Comparison of ENCODE assay signal across 8 cellular contexts in genomic region chr14:69191340-69192111, GRCh38. TPM values are rescaled to one million over a fixed set of nuclear protein-coding genes. Genes with fewer than 3 reads are reported as not detected.
DNase-seq lines count a peak whose midpoint lies in the region; FAIRE-seq and TF ChIP-seq lines count a peak whose summit lies in the region.

EXD2 (plus strand) TSS chr14:69191498; CDS start chr14:69209471, 17,973 bp downstream.

- no peak within 1 kb of the TSS for H3K27ac ChIP-seq in OCI-LY1 (ENCODE audit: low read depth, low read length, poor library complexity, severe bottlenecking)

- 0 out of 2 replicates have a peak within 1 kb of the TSS, but pooled peaks have one; percentile 58 for H2AFZ ChIP-seq in OCI-LY1 (ENCODE audit: low read length)

- H3K9me3 ChIP-seq in OCI-LY1 (ENCODE audit: low read length) = no peaks in the 10 kb centered on the region

- H3K4me2 ChIP-seq in OCI-LY1 (ENCODE audit: low read length) = peak within 1 kb of the TSS; percentile 82

- TF ChIP-seq CTCF in GM20000 (IDR thresholded peaks at IDR 0.05; ENCODE audit: extremely low read depth, missing control alignments) (no peak), OCI-LY1 (IDR thresholded peaks at IDR 0.05; ENCODE audit: low read length) (no peak)

- no peaks in the 10 kb centered on the region for H3K9me2 ChIP-seq in OCI-LY1 (ENCODE audit: low read depth, low read length)

- H3K4me1 ChIP-seq in OCI-LY1 (ENCODE audit: insufficient read depth, low read length, severe bottlenecking) = peaks cover 10% of the 10 kb centered on the region

- no peaks in the 10 kb centered on the region for H4K20me1 ChIP-seq in OCI-LY1 (ENCODE audit: insufficient read depth, low read length)

- no peaks in the 10 kb centered on the region for H3K79me2 ChIP-seq in OCI-LY1 (ENCODE audit: insufficient read depth, low read length)

- DNase-seq in CMK (ENCODE audit: low read depth) (peak; percentile 45), GM20000 (ENCODE audit: low spot score) (peak; percentile 90), HTR-8/SVneo (ENCODE audit: insufficient read length, low spot score) (peak; percentile 100), erythroblast (lab: John Stamatoyannopoulos, UW) (peak; percentile 82 to 84), mucosa of gallbladder (ENCODE audit: low spot score) (peak; percentile 91)
- DNase-seq in activated T-cell treated with anti-CD3 and anti-CD28 coated beads, Interleukin-2, amount 50 U/mL, for 1 hour = peak; percentile 71
- peak; percentile 20 to 43 for DNase-seq in stimulated activated CD8-positive, alpha-beta memory T cell treated with anti-CD3 and anti-CD28 coated beads, Interleukin-4, amount 100 ng/mL, for 4 hours (ENCODE audit: low read depth in 2 of 2, low spot score in 1 of 2)

- H3K4me3 ChIP-seq in OCI-LY1 (ENCODE audit: low read depth, low read length, poor library complexity, severe bottlenecking) = peak within 1 kb of the TSS; percentile 66

- no peaks in the 10 kb centered on the region for H3F3A ChIP-seq in OCI-LY1 (ENCODE audit: insufficient read depth, low read length)

- no peaks in the 10 kb centered on the region for H3K27me3 ChIP-seq in OCI-LY1 (ENCODE audit: insufficient read depth, low read length)

- peak within 1 kb of the TSS; percentile 59 for H3K9ac ChIP-seq in OCI-LY1 (ENCODE audit: low read length)

- peak; percentile 100 for FAIRE-seq in HTR-8/SVneo (lab: Jason Lieb, UNC)

- peak; percentile 47 for TF ChIP-seq POLR2A in erythroblast (IDR thresholded peaks at IDR 0.05; ENCODE audit: low read length)

- H3K36me3 ChIP-seq in OCI-LY1 (ENCODE audit: insufficient read depth, low read length) = no peaks in the 10 kb centered on the region

RNA-seq across cellular contexts. Expression of gene EXD2, which starts in this region (rescaled TPM):
- 31.0 TPM for total RNA-seq in mucosa of gallbladder

Comparison
In these comparisons a context has a peak if more than half of its experiments do, and no peak if none do; other contexts are left out.
1. DNase-seq: peak in every context shown above with its lines; median percentile 100 in HTR-8/SVneo; 91 in mucosa of gallbladder; 90 in GM20000; 83 in erythroblast; 71 in activated T-cell treated with anti-CD3 and anti-CD28 coated beads, Interleukin-2, amount 50 U/mL, for 1 hour; 45 in CMK; 32 in stimulated activated CD8-positive, alpha-beta memory T cell treated with anti-CD3 and anti-CD28 coated beads, Interleukin-4, amount 100 ng/mL, for 4 hours.